25 cellular contexts compared by ENCODE assay signal in the genomic region with DNA sequence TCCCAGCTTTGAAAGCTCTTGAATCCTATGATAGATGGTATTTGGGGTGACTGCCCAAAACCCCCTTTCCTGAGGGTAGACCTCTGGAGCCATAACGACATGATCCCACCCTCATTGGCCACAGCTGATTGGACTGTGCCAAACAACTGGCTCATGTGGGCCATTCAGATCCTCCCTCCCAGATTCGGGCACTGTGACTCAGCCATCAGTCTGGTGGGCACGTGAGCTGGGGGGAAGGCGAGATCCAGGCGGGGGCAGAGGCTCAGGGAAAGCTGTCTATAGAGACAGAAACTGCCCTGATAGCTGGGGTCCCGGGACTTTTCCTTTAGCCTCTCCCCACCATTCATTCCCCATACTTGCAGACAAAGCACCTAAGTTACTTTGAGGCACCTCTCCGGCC.
"Had no signal": no experiment of that assay in that cellular context is flagged by ENCODE, and none has a peak within 500 bp of the region (broad histone marks: within the 10 kb centered on the region; RNA-seq: fewer than 3 reads in every experiment).

No MANE protein-coding gene starts in this region.

- ATAC-seq: activated naive CD8-positive, alpha-beta T cell treated with anti-CD3 and anti-CD28 coated beads, Interleukin-2, amount 50 U/mL, for 24 hours; natural killer cell; stimulated activated memory B cell treated with anti-CD40 and anti-IgM and Interleukin-4, amounts not matched to agents 10 μg/mL and 1 μg/mL and 100 μg/mL, for 72 hours had no signal

- DNase-seq: activated CD4-positive, alpha-beta memory T cell treated with anti-CD3 and anti-CD28 coated beads for 36 hours; activated CD4-positive, alpha-beta T cell treated with anti-CD3 and anti-CD28 coated beads for 48 hours; activated gamma-delta T cell; activated naive CD4-positive, alpha-beta T cell treated with anti-CD3 and anti-CD28 coated beads, Interleukin-2, amount 50 U/mL, for 16 hours; activated naive CD8-positive, alpha-beta T cell treated with anti-CD3 and anti-CD28 coated beads, Interleukin-2, amount 50 U/mL, for 24 hours; activated T-cell treated with anti-CD3 and anti-CD28 coated beads for 4 hours; effector CD4-positive, alpha-beta T cell; erythroblast; glutamatergic neuron; hippocampal formation; kidney glomerular epithelial cell; left ventricle myocardium inferior; natural killer cell; small intestine; stimulated activated CD4-positive, alpha-beta T cell treated with anti-CD3 and anti-CD28 coated beads, Interleukin-15, amount 100 ng/mL, for 24 hours; T-helper 2 cell; transverse colon; uterus had no signal

- H3K27ac ChIP-seq: body of pancreas, left ventricle myocardium inferior, pancreas, psoas muscle, right atrium auricular region, stomach, suprapubic skin, transverse colon, uterus had no signal

- H3K4me1 ChIP-seq: left ventricle myocardium inferior, psoas muscle, right atrium auricular region, stomach, suprapubic skin, transverse colon, uterus had no signal

- H3K36me3 ChIP-seq: left ventricle myocardium inferior, pancreas, right atrium auricular region, stomach, suprapubic skin, transverse colon, uterus had no signal

- H3K4me3 ChIP-seq: body of pancreas, left ventricle myocardium inferior, pancreas, psoas muscle, right atrium auricular region, stomach, suprapubic skin, transverse colon, uterus had no signal

- H3K9me3 ChIP-seq: body of pancreas, left ventricle myocardium inferior, pancreas, psoas muscle, right atrium auricular region, stomach, suprapubic skin, transverse colon, uterus had no signal

- H3K27me3 ChIP-seq: body of pancreas, pancreas, right atrium auricular region, stomach, suprapubic skin, transverse colon, uterus had no signal
